ENCODE assay signal across 24 cellular contexts in genomic region chr4:79466621-79467020, GRCh38. TPM values are rescaled to one million over a fixed set of nuclear protein-coding genes. Genes with fewer than 3 reads are reported as not detected.
A peak's percentile ranks its signal among the peaks of the same experiment; 100 is the strongest.
DNase-seq lines count a peak whose midpoint lies in the region; ATAC-seq and TF ChIP-seq lines count a peak whose summit lies in the region.
"Had no signal": no experiment of that assay in that cellular context is flagged by ENCODE, and none has a peak within 500 bp of the region (broad histone marks: within the 10 kb centered on the region; RNA-seq: fewer than 3 reads in every experiment).

No MANE protein-coding gene starts in this region.

- 31 to 47% methylated on average over 1 of the region's 1 CpG for WGBS in tibial nerve, 2 donors

- H3K4me3 ChIP-seq in fibroblast of the aortic adventitia (ENCODE audit: low read depth, low read length) = no peak overlapping the region
- no peak overlapping the region for H3K4me3 ChIP-seq in tibial nerve
- H3K4me3 ChIP-seq: BLaER1 treated with 17β-estradiol and CSF1 and Interleukin-3, amounts not matched to agents 10 nM and 100 nM; GM12878 had no signal

- no peaks in the 10 kb centered on the region for H3K36me3 ChIP-seq in tibial nerve
- H3K36me3 ChIP-seq: BLaER1 treated with 17β-estradiol and CSF1 and Interleukin-3, amounts not matched to agents 10 nM and 100 nM had no signal

- no peaks in the 10 kb centered on the region for H3K9me3 ChIP-seq in tibial nerve

- no peak for TF ChIP-seq CTCF in fibroblast of the aortic adventitia (IDR thresholded peaks at IDR 0.05; ENCODE audit: insufficient read depth, low read length)
- TF ChIP-seq CTCF in tibial nerve (IDR thresholded peaks at IDR 0.05) = no peak

- no peak for TF ChIP-seq POLR2A in tibial nerve (IDR thresholded peaks at IDR 0.05)

- TF ChIP-seq EP300 in tibial nerve (IDR thresholded peaks at IDR 0.05) = no peak

- no peak for ATAC-seq in GM18867 (IDR thresholded peaks at IDR 0.05; ENCODE audit: unreplicated experiment)
- ATAC-seq: GM12878, HepG2, PC-3 had no signal

- DNase-seq in AG20443 (ENCODE audit: low spot score) (peak; percentile 7), HS-5 (ENCODE audit: low read depth) (peak; percentile 48), dedifferentiated amniotic fluid mesenchymal stem cell (ENCODE audit: extremely low spot score) (peak; percentile 19), fibroblast of the aortic adventitia (ENCODE audit: low read depth) (peak; percentile 71), tibial nerve (ENCODE audit: low spot score in 2 of 2) (no peak), islet precursor cell (no peak), occipital lobe (lab: John Stamatoyannopoulos, UW) (no peak)
- DNase-seq: CD8-positive, alpha-beta memory T cell; DMS53; EL; KG1; MV-4-11; NCI-H1436; NCI-H2029; NCI-H510A; PC-3; SIG-M5 had no signal

- no peaks in the 10 kb centered on the region for H3K27me3 ChIP-seq in tibial nerve
- H3K27me3 ChIP-seq: BLaER1 treated with 17β-estradiol and CSF1 and Interleukin-3, amounts not matched to agents 10 nM and 100 nM had no signal

- H3K27ac ChIP-seq in tibial nerve = no peak overlapping the region
- H3K27ac ChIP-seq: BLaER1 treated with 17β-estradiol and CSF1 and Interleukin-3, amounts not matched to agents 10 nM and 100 nM; RWPE1 had no signal

- no peaks in the 10 kb centered on the region for H3K4me1 ChIP-seq in tibial nerve
- H3K4me1 ChIP-seq: BLaER1 treated with 17β-estradiol and CSF1 and Interleukin-3, amounts not matched to agents 10 nM and 100 nM had no signal

RNA-seq across cellular contexts. Expression of gene GK2, which starts 58.6 kb away (rescaled TPM):
- not detected in 2 replicates for total RNA-seq in fibroblast of the aortic adventitia (ENCODE audit: low replicate concordance)
- not detected for total RNA-seq in tibial nerve
- not detected for total RNA-seq in occipital lobe
- total RNA-seq: A673; CD8-positive, alpha-beta memory T cell; GM12878; H1; HepG2; PC-3 had no signal

Comparison
In these comparisons a context has a peak if more than half of its experiments do, and no peak if none do; other contexts are left out.
1. DNase-seq: peak in AG20443 (single experiment), HS-5 (single experiment), dedifferentiated amniotic fluid mesenchymal stem cell (single experiment) and fibroblast of the aortic adventitia (single experiment); none in tibial nerve (0 of 2), islet precursor cell (single experiment) and occipital lobe (single experiment).